18 cellular contexts compared by ENCODE assay signal in the genomic region with DNA sequence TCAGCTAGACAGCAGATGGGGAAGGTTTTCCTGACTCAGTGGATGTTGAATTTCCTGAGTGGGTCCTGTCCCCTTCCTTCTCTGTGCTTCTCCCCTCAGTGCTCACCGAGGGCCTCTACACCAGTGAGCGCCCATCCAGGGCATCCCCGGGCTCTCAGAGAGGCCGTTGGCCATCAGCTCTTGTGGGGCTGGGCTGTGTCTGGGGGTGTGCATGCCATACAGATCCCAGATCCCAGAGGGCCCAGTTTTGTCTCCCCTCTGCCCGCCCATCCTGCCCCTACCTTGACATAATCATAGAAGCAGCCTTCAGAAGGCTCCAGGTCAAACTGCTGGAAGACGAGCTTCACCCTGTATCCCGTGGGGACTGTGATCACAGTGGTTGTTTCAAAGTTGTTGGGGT. TPM values are rescaled to one million over a fixed set of nuclear protein-coding genes. Genes with fewer than 3 reads are reported as not detected.
DNase-seq lines count a peak whose midpoint lies in the region; ATAC-seq, FAIRE-seq and TF ChIP-seq lines count a peak whose summit lies in the region.
"Had no signal": no experiment of that assay in that cellular context is flagged by ENCODE, and none has a peak within 500 bp of the region (broad histone marks: within the 10 kb centered on the region; RNA-seq: fewer than 3 reads in every experiment).

No MANE protein-coding gene starts in this region.

- intact Hi-C loops in heart right ventricle (cut with DNase I) (loop anchor here in 6 of 10 donors (5.0 to 10.0 kb wide), 6 partner anchors 124 to 169 kb away; a partner anchor contains a TSS), cardiac septum (cut with DNase I) (loop anchor here (5.0 kb wide), 1 partner anchor 119 kb away; a partner anchor contains a TSS)
- intact Hi-C loops in naive thymus-derived CD4-positive, alpha-beta T cell (cut with micrococcal nuclease) = loop anchor here in 1 of 2 donors (5.0 kb wide), 2 partner anchors 119 to 224 kb away; a partner anchor contains a TSS

- H3K27ac Mint-ChIP-seq in naive thymus-derived CD4-positive, alpha-beta T cell = peak overlapping the region in 1 of 9 donors; percentile 29

- H3K79me2 ChIP-seq in osteoblast (ENCODE audit: insufficient read depth, low read length) = no peaks in the 10 kb centered on the region

- peak overlapping the region; percentile 46 to 84 (median 79) for H3K27ac ChIP-seq in heart right ventricle
- no peak overlapping the region for H3K27ac ChIP-seq in osteoblast (ENCODE audit: low read depth, low read length)
- no peak overlapping the region for H3K27ac ChIP-seq in naive thymus-derived CD4-positive, alpha-beta T cell (ENCODE audit: low read depth, low read length)
- H3K27ac ChIP-seq: foreskin keratinocyte, SJCRH30 had no signal

- H3K4me1 Mint-ChIP-seq in naive thymus-derived CD4-positive, alpha-beta T cell = peaks cover 0 to 14% (median 9%) of the 10 kb centered on the region in 7 donors

- FAIRE-seq in urothelium cell line (lab: Jason Lieb, UNC) = peak; percentile 63

- H3K9me3 ChIP-seq in heart right ventricle (no peaks in the 10 kb centered on the region), osteoblast (ENCODE audit: low read depth, low read length) (no peaks in the 10 kb centered on the region)
- no peaks in the 10 kb centered on the region for H3K9me3 ChIP-seq in naive thymus-derived CD4-positive, alpha-beta T cell (ENCODE audit: control insufficient read depth in 2 of 3, low read length in 3 of 3)
- H3K9me3 ChIP-seq: BE2C, SJCRH30 had no signal

- H2AFZ ChIP-seq in osteoblast (ENCODE audit: low read length) = no peak overlapping the region

- peak overlapping the region; percentile 99 for H3K4me2 ChIP-seq in osteoblast (ENCODE audit: insufficient read depth, low read length)

- TF ChIP-seq CTCF in heart right ventricle (IDR thresholded peaks at IDR 0.05) (no peak), fibroblast of the aortic adventitia (IDR thresholded peaks at IDR 0.05; ENCODE audit: insufficient read depth, low read length) (no peak), osteoblast (IDR thresholded peaks at IDR 0.05; ENCODE audit: extremely low read depth, low read depth, low read length) (no peak)

- POLR2A ChIA-PET in naive thymus-derived CD4-positive, alpha-beta T cell (lab: Charles Lee) = interaction anchor here (1.0 to 1.2 kb wide), 2 partner anchors 17 to 146 kb away, joined by 3 to 4 read pairs; no protein-coding TSS in a partner anchor

- H3K27me3 Mint-ChIP-seq in naive thymus-derived CD4-positive, alpha-beta T cell = no peaks in the 10 kb centered on the region

- H3K36me3 ChIP-seq in heart right ventricle (peaks cover 0 to 38% (median 0%) of the 10 kb centered on the region in 9 donors), osteoblast (ENCODE audit: insufficient read depth, low read length) (peaks cover 17% of the 10 kb centered on the region)
- no peaks in the 10 kb centered on the region for H3K36me3 ChIP-seq in naive thymus-derived CD4-positive, alpha-beta T cell (ENCODE audit: control insufficient read depth in 2 of 3, insufficient read depth in 3 of 3, low read length in 3 of 3)
- H3K36me3 ChIP-seq: BE2C, SJCRH30 had no signal

- H3K36me3 Mint-ChIP-seq in naive thymus-derived CD4-positive, alpha-beta T cell = no peaks in the 10 kb centered on the region

- H3K27me3 ChIP-seq in heart right ventricle = no peaks in the 10 kb centered on the region
- peaks cover 3% of the 10 kb centered on the region for H3K27me3 ChIP-seq in osteoblast (ENCODE audit: insufficient read depth, low read length)
- H3K27me3 ChIP-seq in naive thymus-derived CD4-positive, alpha-beta T cell (ENCODE audit: control insufficient read depth in 2 of 2, insufficient read depth in 2 of 2, low read length in 2 of 2) = no peaks in the 10 kb centered on the region
- H3K27me3 ChIP-seq: foreskin keratinocyte had no signal

- 84 to 87% methylated on average over 7 of the region's 7 CpGs for WGBS in heart right ventricle, 2 donors

- ATAC-seq in heart right ventricle (peak in 1 of 8 donors; percentile 2), GM21717 (IDR thresholded peaks at IDR 0.05; ENCODE audit: unreplicated experiment) (no peak), GM19395 (IDR thresholded peaks at IDR 0.05; ENCODE audit: unreplicated experiment) (no peak)
- no peak for ATAC-seq in naive thymus-derived CD4-positive, alpha-beta T cell
- ATAC-seq: activated T-cell treated with anti-CD3 and anti-CD28 coated beads, Interleukin-2, amount 50 U/mL, for 4 hours; foreskin keratinocyte had no signal

- CTCF ChIA-PET in naive thymus-derived CD4-positive, alpha-beta T cell (lab: Charles Lee) = interaction anchor here (0.9 to 1.3 kb wide), 3 partner anchors 18 to 164 kb away, joined by 3 to 7 read pairs (median 4); a partner anchor contains a TSS

- H3K9me3 Mint-ChIP-seq in naive thymus-derived CD4-positive, alpha-beta T cell = no peaks in the 10 kb centered on the region
- H3K9me3 Mint-ChIP-seq: activated T-cell treated with anti-CD3 and anti-CD28 coated beads, Interleukin-2, amount 50 U/mL, for 4 hours had no signal

- H4K20me1 ChIP-seq in osteoblast (ENCODE audit: insufficient read depth, low read length) = no peaks in the 10 kb centered on the region

- H3K4me1 ChIP-seq in heart right ventricle (peaks cover 0 to 26% (median 16%) of the 10 kb centered on the region in 9 donors), osteoblast (ENCODE audit: insufficient read depth, low read length) (peaks cover 23% of the 10 kb centered on the region)
- peaks cover 7 to 8% of the 10 kb centered on the region in 2 donors for H3K4me1 ChIP-seq in naive thymus-derived CD4-positive, alpha-beta T cell (ENCODE audit: control insufficient read depth in 2 of 2, insufficient read depth in 2 of 2, low read length in 2 of 2)
- H3K4me1 ChIP-seq: BE2C, foreskin keratinocyte, SJCRH30 had no signal

- DNase-seq in heart right ventricle = no peak
- DNase-seq in cardiac septum (ENCODE audit: low spot score) = no peak
- no peak for DNase-seq in fibroblast of the aortic adventitia (ENCODE audit: low read depth)
- DNase-seq in osteoblast (ENCODE audit: insufficient read length, low spot score, missing footprints) = peak; percentile 41
- no peak for DNase-seq in urothelium cell line (ENCODE audit: low spot score)
- DNase-seq in naive thymus-derived CD4-positive, alpha-beta T cell = no peak
- DNase-seq: activated CD4-positive, CD25-positive, alpha-beta regulatory T cell; activated T-cell treated with anti-CD3 and anti-CD28 coated beads, Interleukin-2, amount 50 U/mL, for 4 hours; BE2C; foreskin keratinocyte; NCI-H1105; NCI-H524; SJCRH30 had no signal

- peak overlapping the region in 4 of 10 donors; percentile 35 to 81 (median 61) for H3K4me3 Mint-ChIP-seq in naive thymus-derived CD4-positive, alpha-beta T cell

- H3K4me3 ChIP-seq in heart right ventricle (peak overlapping the region in 9 of 10 donors; percentile 37 to 67 (median 59)), fibroblast of the aortic adventitia (ENCODE audit: low read depth, low read length) (peak overlapping the region; percentile 95), osteoblast (ENCODE audit: insufficient read depth, low read length) (peak overlapping the region; percentile 86)
- no peak overlapping the region for H3K4me3 ChIP-seq in naive thymus-derived CD4-positive, alpha-beta T cell (ENCODE audit: low read length)
- H3K4me3 ChIP-seq: SJCRH30 had no signal

RNA-seq across cellular contexts. Expression of a gene that starts 1.1 kb away (rescaled TPM):
- total RNA-seq in heart right ventricle (100 to 1,000 TPM in 4 of 10 donors, 10 to 100 TPM in 6; 19.9 to 238 (median 59.0) TPM), cardiac septum (96.9 TPM), fibroblast of the aortic adventitia (ENCODE audit: low replicate concordance) (237 and 528 TPM in 2 replicates), osteoblast (313 and 330 TPM in 2 replicates)
- polyA plus RNA-seq in heart right ventricle = 100 to 1,000 TPM in 1 of 2 donors, 10 to 100 TPM in 1; 73.0 to 209 TPM
- 1 to 10 TPM; 1.6 to 7.2 (median 4.8) TPM for total RNA-seq in naive thymus-derived CD4-positive, alpha-beta T cell
- polyA plus RNA-seq in naive thymus-derived CD4-positive, alpha-beta T cell = 1 to 10 TPM; 1.0 to 2.9 TPM

RNA-seq across cellular contexts. Expression of a gene that starts 17.8 kb away (rescaled TPM):
- total RNA-seq in heart right ventricle (10 to 100 TPM in 3 of 10 donors, 1 to 10 TPM in 7; 4.5 to 24.9 (median 7.5) TPM), cardiac septum (10.5 TPM), fibroblast of the aortic adventitia (ENCODE audit: low replicate concordance) (39.2 and 50.6 TPM in 2 replicates), osteoblast (63.7 and 67.5 TPM in 2 replicates)
- polyA plus RNA-seq in heart right ventricle = 10 to 100 TPM in 1 of 2 donors, 1 to 10 TPM in 1; 8.3 to 22.3 TPM
- total RNA-seq in naive thymus-derived CD4-positive, alpha-beta T cell = 10 to 100 TPM; 18.5 to 38.6 (median 24.4) TPM
- polyA plus RNA-seq in naive thymus-derived CD4-positive, alpha-beta T cell = 1 to 10 TPM; 2.9 to 4.4 TPM

RNA-seq across cellular contexts. Expression of a gene that starts 30.7 kb away (rescaled TPM):
- total RNA-seq in heart right ventricle (100 to 1,000 TPM in 3 of 10 donors, 10 to 100 TPM in 7; 25.1 to 151 (median 51.6) TPM), cardiac septum (69.0 TPM), fibroblast of the aortic adventitia (ENCODE audit: low replicate concordance) (516 and 790 TPM in 2 replicates), osteoblast (443 and 478 TPM in 2 replicates)
- polyA plus RNA-seq in heart right ventricle = 10 to 100 TPM; 53.4 to 64.9 TPM
- 1 to 10 TPM; 2.0 to 3.9 (median 3.0) TPM for total RNA-seq in naive thymus-derived CD4-positive, alpha-beta T cell
- polyA plus RNA-seq in naive thymus-derived CD4-positive, alpha-beta T cell = not detected

RNA-seq across cellular contexts. Expression of a gene that starts 37.5 kb away (rescaled TPM):
- total RNA-seq in heart right ventricle (1 to 10 TPM in 1 of 10 donors, under 1 TPM in 3, not detected in 6; 0.34 to 3.2 (median 0.56) TPM), cardiac septum (0.62 TPM), fibroblast of the aortic adventitia (ENCODE audit: low replicate concordance) (not detected in 2 replicates), osteoblast (not detected in 2 replicates)
- polyA plus RNA-seq in heart right ventricle = 1 to 10 TPM in 1 of 2 donors, under 1 TPM in 1; 0.66 to 1.8 TPM
- 1 to 10 TPM in 1 of 5 experiments, under 1 TPM in 2, not detected in 2; 0.46 to 1.4 (median 0.50) TPM for total RNA-seq in naive thymus-derived CD4-positive, alpha-beta T cell
- polyA plus RNA-seq in naive thymus-derived CD4-positive, alpha-beta T cell = not detected
- total RNA-seq: activated T-cell treated with anti-CD3 and anti-CD28 coated beads, Interleukin-2, amount 50 U/mL, for 4 hours; chondrocyte; foreskin keratinocyte; HT1080; lung microvascular endothelial cell; SJCRH30 had no signal
- polyA plus RNA-seq: foreskin keratinocyte had no signal

RNA-seq across cellular contexts. Expression of a gene that starts 39.0 kb away (rescaled TPM):
- 10 to 100 TPM in 2 of 10 donors, 1 to 10 TPM in 8; 3.7 to 16.8 (median 6.0) TPM for total RNA-seq in heart right ventricle
- polyA plus RNA-seq in heart right ventricle = 1 to 10 TPM; 3.9 to 6.8 TPM
- 5.7 TPM for total RNA-seq in cardiac septum
- 10.9 and 13.6 TPM in 2 replicates for total RNA-seq in fibroblast of the aortic adventitia (ENCODE audit: low replicate concordance)
- total RNA-seq in osteoblast = 6.2 and 7.6 TPM in 2 replicates
- 10 to 100 TPM; 20.2 to 76.3 (median 38.7) TPM for total RNA-seq in naive thymus-derived CD4-positive, alpha-beta T cell
- 1 to 10 TPM; 1.1 to 4.9 TPM for polyA plus RNA-seq in naive thymus-derived CD4-positive, alpha-beta T cell

Comparison
In these comparisons a context has a peak if more than half of its experiments do, and no peak if none do; other contexts are left out.
1. H3K27ac ChIP-seq: peak in heart right ventricle (10 of 10); none in osteoblast (single experiment) and naive thymus-derived CD4-positive, alpha-beta T cell (single experiment).
2. RNA of a gene that starts 30.7 kb away (total RNA-seq): 516 to 790 TPM in fibroblast of the aortic adventitia, 443 to 478 TPM in osteoblast, 69.0 TPM in cardiac septum (single experiment) and 25.1 to 151 TPM in heart right ventricle; 2.0 to 3.9 TPM in naive thymus-derived CD4-positive, alpha-beta T cell; every median in the first group is over 4 times any median in the second.